Comparison of ENCODE assay signal across 35 cellular contexts in genomic region chr7:86689363-86689762, GRCh38. TPM values are rescaled to one million over a fixed set of nuclear protein-coding genes. Genes with fewer than 3 reads are reported as not detected.
"Had no signal": no experiment of that assay in that cellular context is flagged by ENCODE, and none has a peak within 500 bp of the region (broad histone marks: within the 10 kb centered on the region; RNA-seq: fewer than 3 reads in every experiment).

No MANE protein-coding gene starts in this region.

- H3K9me3 ChIP-seq: ascending aorta had no signal

- H3K36me3 ChIP-seq: ascending aorta, cardiac muscle cell had no signal

- H3K4me3 ChIP-seq: ascending aorta, cardiac muscle cell had no signal

- FAIRE-seq: bronchial epithelial cell, TTC549 had no signal

- DNase-seq: activated B cell treated with CpG ODN at 0.5 μM for 24 hours; activated CD4-positive, alpha-beta memory T cell treated with anti-CD3 and anti-CD28 coated beads for 36 hours; activated CD4-positive, alpha-beta T cell treated with anti-CD3 and anti-CD28 coated beads for 4 hours; activated CD4-positive, alpha-beta T cell treated with anti-CD3 and anti-CD28 coated beads, Interleukin-2, amount 10 ng/mL, durations not matched to agents 24 days and 14 days; activated CD4-positive, alpha-beta T cell treated with anti-CD3 and anti-CD28 coated beads, Interleukin-2, amount 50 U/mL, for 1 hour; activated CD4-positive, alpha-beta T cell treated with anti-CD3 and anti-CD28 coated beads, Interleukin-2, amount 50 U/mL, for 4 hours; activated CD4-positive, CD25-positive, alpha-beta regulatory T cell treated with anti-CD3 and anti-CD28 coated beads, Interleukin-2, amount 50 U/mL, for 72 hours; activated CD8-positive, alpha-beta memory T cell treated with anti-CD3 and anti-CD28 coated beads, Interleukin-2, amount 50 U/mL, for 4 hours; activated CD8-positive, alpha-beta T cell treated with anti-CD3 and anti-CD28 coated beads for 36 hours; activated effector memory CD4-positive, alpha-beta T cell treated with anti-CD3 and anti-CD28 coated beads, Interleukin-2, amount 50 U/mL, for 16 hours; activated gamma-delta T cell treated with Interleukin-2 at 50 U/mL for 16 hours; activated naive CD4-positive, alpha-beta T cell; activated naive CD4-positive, alpha-beta T cell treated with anti-CD3 and anti-CD28 coated beads for 36 hours; activated naive CD8-positive, alpha-beta T cell treated with anti-CD3 and anti-CD28 coated beads, Interleukin-2, amount 10 ng/mL, durations not matched to agents 7 days and 5 days; activated naive CD8-positive, alpha-beta T cell treated with anti-CD3 and anti-CD28 coated beads, Interleukin-2, amount 50 U/mL, for 24 hours; activated T-cell treated with anti-CD3 and anti-CD28 coated beads for 4 hours; activated T-cell treated with anti-CD3 and anti-CD28 coated beads, Interleukin-2, amount 50 U/mL, for 1 hour; activated T-cell treated with anti-CD3 and anti-CD28 coated beads, Interleukin-2, amount 50 U/mL, for 4 hours; activated T-cell treated with anti-CD3 and anti-CD28 coated beads, Interleukin-2, amount 50 U/mL, for 72 hours; amygdala; anterior cingulate cortex; caudate nucleus; cerebellar nuclear complex; T-helper 1 cell; T-helper 2 cell; T-helper 9 cell had no signal

- H3K4me1 ChIP-seq: ascending aorta had no signal

- ATAC-seq: activated CD8-positive, alpha-beta T cell treated with anti-CD3 and anti-CD28 coated beads for 36 hours; activated naive CD8-positive, alpha-beta T cell treated with anti-CD3 and anti-CD28 coated beads, Interleukin-2, amount 50 U/mL, for 24 hours; activated T-cell treated with anti-CD3 and anti-CD28 coated beads, Interleukin-2, amount 50 U/mL, for 4 hours; activated T-cell treated with anti-CD3 and anti-CD28 coated beads, Interleukin-2, amount 50 U/mL, for 72 hours; activated T-helper 17 cell treated with anti-CD3 and anti-CD28 coated beads, Interleukin-2, amount 50 U/mL, for 72 hours had no signal

- H3K27ac ChIP-seq: ascending aorta, cardiac muscle cell, VCaP had no signal

- H3K27me3 ChIP-seq: ascending aorta, cardiac muscle cell had no signal

RNA-seq across cellular contexts. Expression of gene GRM3, which starts 45.7 kb away (rescaled TPM):
- total RNA-seq: activated B cell treated with CpG ODN at 0.5 μM for 24 hours; activated CD4-positive, alpha-beta memory T cell treated with anti-CD3 and anti-CD28 coated beads for 36 hours; activated CD4-positive, alpha-beta T cell treated with anti-CD3 and anti-CD28 coated beads, Interleukin-2, amount 10 ng/mL, durations not matched to agents 24 days and 14 days; activated CD8-positive, alpha-beta memory T cell treated with anti-CD3 and anti-CD28 coated beads for 36 hours; activated CD8-positive, alpha-beta T cell treated with anti-CD3 and anti-CD28 coated beads for 36 hours; activated naive CD4-positive, alpha-beta T cell treated with anti-CD3 and anti-CD28 coated beads for 36 hours; activated naive CD8-positive, alpha-beta T cell treated with anti-CD3 and anti-CD28 coated beads, Interleukin-2, amount 10 ng/mL, durations not matched to agents 7 days and 5 days; activated T-cell treated with anti-CD3 and anti-CD28 coated beads, Interleukin-2, amount 50 U/mL, for 4 hours; activated T-cell treated with anti-CD3 and anti-CD28 coated beads, Interleukin-2, amount 50 U/mL, for 72 hours; activated T-helper 1 cell treated with anti-CD3 and anti-CD28 coated beads, Interleukin-12 subunit alpha, Interleukin-12 subunit beta, Interleukin-2, Interleukin-4 antibody, amounts not matched to agents 30 ng/mL and 10 ng/mL and 1 ng/mL, durations not matched to agents 14 hours and 24 hours and 36 hours; activated T-helper 17 cell treated with anti-CD3 and anti-CD28 coated beads, Interleukin-2, amount 50 U/mL, for 72 hours; ascending aorta; bronchial epithelial cell; cardiac muscle cell; chondrocyte had no signal
